11 cellular contexts compared by ENCODE assay signal in genomic region chr15:46646476-46646875, GRCh38.
DNase-seq lines count a peak whose midpoint lies in the region; ATAC-seq and TF ChIP-seq lines count a peak whose summit lies in the region.
"Had no signal": no experiment of that assay in that cellular context is flagged by ENCODE, and none has a peak within 500 bp of the region (broad histone marks: within the 10 kb centered on the region; RNA-seq: fewer than 3 reads in every experiment).

No MANE protein-coding gene starts in this region.

- no peaks in the 10 kb centered on the region for H3K9me3 ChIP-seq in tibial nerve
- H3K9me3 ChIP-seq: BLaER1 had no signal

- DNase-seq in NCI-H1694 treated with DMSO at 0.1 percent for 48 hours (lab: John Stamatoyannopoulos, UW), result peak; percentile 33
- DNase-seq in NCI-H1694 (lab: John Stamatoyannopoulos, UW), result no peak
- DNase-seq in NCI-H524 treated with DMSO at 0.1 percent for 48 hours (lab: John Stamatoyannopoulos, UW), result peak; percentile 91
- DNase-seq in tibial nerve (ENCODE audit: low spot score in 2 of 2), result no peak
- DNase-seq: 8988T; CD4-positive, alpha-beta memory T cell; H9 had no signal

- no peaks in the 10 kb centered on the region for H3K27me3 ChIP-seq in tibial nerve
- H3K27me3 ChIP-seq: BLaER1 had no signal

- H3K27ac ChIP-seq in VCaP (peak overlapping the region; percentile 84; the same call in 1 of the 2 replicates), tibial nerve (no peak overlapping the region)
- H3K27ac ChIP-seq: BLaER1 had no signal

- no peak for TF ChIP-seq POLR2A in tibial nerve (IDR thresholded peaks at IDR 0.05)

- TF ChIP-seq CTCF in VCaP (conservative IDR thresholded peaks at IDR 0.05) (no peak), tibial nerve (IDR thresholded peaks at IDR 0.05) (no peak)

- 71 to 74% methylated on average over 1 of the region's 1 CpG for WGBS in tibial nerve, 2 donors

- H3K4me3 ChIP-seq in tibial nerve, result no peak overlapping the region
- H3K4me3 ChIP-seq: BLaER1 had no signal

- H3K4me1 ChIP-seq in tibial nerve, result no peaks in the 10 kb centered on the region
- H3K4me1 ChIP-seq: BLaER1 had no signal

- no peaks in the 10 kb centered on the region for H3K36me3 ChIP-seq in tibial nerve
- H3K36me3 ChIP-seq: BLaER1 had no signal

- ATAC-seq in esophagus mucosa (no peak), HG03354 (IDR thresholded peaks at IDR 0.05; ENCODE audit: poor library complexity, severe bottlenecking, unreplicated experiment) (no peak)

- no peak for TF ChIP-seq EP300 in tibial nerve (IDR thresholded peaks at IDR 0.05)

Comparison
In these comparisons a context has a peak if more than half of its experiments do, and no peak if none do; other contexts are left out.
1. DNase-seq: peak in NCI-H1694 treated with DMSO at 0.1 percent for 48 hours (single experiment) and NCI-H524 treated with DMSO at 0.1 percent for 48 hours (single experiment); none in NCI-H1694 (single experiment) and tibial nerve (0 of 2).